In genomic region chr6:44129841-44130322, GRCh38 we compare ENCODE assay signal across 1 cellular context.
TF ChIP-seq lines count a peak whose summit lies in the region.

No MANE protein-coding gene starts in this region.

TF ChIP-seq in WTC11, 78 proteins besides CTCF, POLR2A, EP300 and RAD21 (continued from another document):
- TF ChIP-seq ZNF512 (CRISPR knock-in tag; IDR thresholded peaks at IDR 0.05; ENCODE audit: borderline replicate concordance), result no peak
- TF ChIP-seq FOXP1 (CRISPR knock-in tag; IDR thresholded peaks at IDR 0.05; ENCODE audit: borderline replicate concordance), result no peak
- no peak for TF ChIP-seq USF2 (CRISPR knock-in tag; IDR thresholded peaks at IDR 0.05)
- no peak for TF ChIP-seq GABPB1 (CRISPR knock-in tag; IDR thresholded peaks at IDR 0.05)
TF ChIP-seq in WTC11: peak in this region for 0.
